ENCODE assay signal across 15 cellular contexts in the genomic region with DNA sequence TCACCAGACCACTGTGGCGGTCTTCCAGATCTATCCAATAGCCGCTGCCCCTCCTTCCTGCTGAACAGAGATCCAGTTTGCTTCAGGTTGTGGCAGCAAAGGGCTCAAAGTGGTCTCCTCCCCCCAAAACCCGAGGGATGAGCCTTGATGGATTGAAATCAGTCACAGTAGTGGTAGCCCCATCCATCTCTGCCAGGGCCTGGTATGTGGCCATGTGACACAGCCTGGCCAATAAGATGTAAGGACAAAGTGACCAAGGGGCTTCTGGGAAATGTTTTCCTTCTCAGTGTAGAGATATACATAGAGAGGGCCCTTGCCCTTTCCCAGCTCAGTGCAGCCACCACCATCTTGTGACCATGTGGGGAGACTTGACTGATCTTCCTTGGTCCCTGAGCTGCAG. TPM values are rescaled to one million over a fixed set of nuclear protein-coding genes. Genes with fewer than 3 reads are reported as not detected.
DNase-seq lines count a peak whose midpoint lies in the region; ATAC-seq, FAIRE-seq and TF ChIP-seq lines count a peak whose summit lies in the region.
"Had no signal": no experiment of that assay in that cellular context is flagged by ENCODE, and none has a peak within 500 bp of the region (broad histone marks: within the 10 kb centered on the region; RNA-seq: fewer than 3 reads in every experiment).

No MANE protein-coding gene starts in this region.

- H3K79me2 ChIP-seq in HepG2 (ENCODE audit: insufficient read depth, low read length), result no peaks in the 10 kb centered on the region
- no peaks in the 10 kb centered on the region for H3K79me2 ChIP-seq in OCI-LY7 (ENCODE audit: insufficient read depth, low read depth, low read length)
- H3K79me2 ChIP-seq in K562 (ENCODE audit: control insufficient read depth, insufficient read depth, low read length), result no peaks in the 10 kb centered on the region

- DNase-seq in HepG2 (ENCODE audit: low spot score) (no peak), right lobe of liver (no peak), OCI-LY7 (ENCODE audit: low spot score) (no peak), K562 (ENCODE audit: extremely low read depth in 1 of 4, low spot score in 3 of 4) (peak in 1 of 4 experiments; percentile 38), ACHN (no peak), kidney glomerular epithelial cell (lab: John Stamatoyannopoulos, UW) (no peak)
- DNase-seq in activated naive CD4-positive, alpha-beta T cell treated with anti-CD3 and anti-CD28 coated beads, Interleukin-2, amount 50 U/mL, for 72 hours (ENCODE audit: low spot score in 2 of 2), result no peak
- DNase-seq: BE2C; CD4-positive, alpha-beta memory T cell; DMS79; HCEC 1CT had no signal

- no peak overlapping the region for H3K9ac ChIP-seq in HepG2 (ENCODE audit: insufficient read depth, low read depth, low read length)
- H3K9ac ChIP-seq in K562 (ENCODE audit: insufficient read depth in 1 of 2, low read depth in 2 of 2, low read length in 2 of 2), result no peak overlapping the region

- H3K4me2 ChIP-seq in HepG2 (ENCODE audit: low read depth, low read length) (no peak overlapping the region), OCI-LY7 (ENCODE audit: low read length) (no peak overlapping the region), K562 (ENCODE audit: insufficient read depth, low read length) (no peak overlapping the region)

- H3K4me3 ChIP-seq in HepG2 (replicated peaks in 1 of 3; ENCODE audit: insufficient read depth in 1 of 3, low read depth in 2 of 3, low read length in 3 of 3) (no peak overlapping the region), right lobe of liver (no peak overlapping the region), OCI-LY7 (ENCODE audit: low read depth, low read length, poor library complexity, severe bottlenecking) (no peak overlapping the region), K562 (no peak overlapping the region)

- in situ Hi-C loops in HepG2 (cut with HindIII; ENCODE audit: extremely low pct_ligation_motif_present, low pct_unique_long_range_greater_than_20kb), result no loop called here
- in situ Hi-C loops in K562 (cut with MboI), result no loop called here
- in situ Hi-C loops in ACHN (cut with HindIII; ENCODE audit: low pct_ligation_motif_present, low pct_unique_long_range_greater_than_20kb, low sequenced_read_pairs), result no loop called here

- H3K36me3 Mint-ChIP-seq in activated naive CD4-positive, alpha-beta T cell treated with anti-CD3 and anti-CD28 coated beads, Interleukin-2, amount 50 U/mL, for 72 hours, result no peaks in the 10 kb centered on the region
- H3K36me3 Mint-ChIP-seq: CD4-positive, alpha-beta memory T cell had no signal

- no peak overlapping the region for H3K27ac Mint-ChIP-seq in activated naive CD4-positive, alpha-beta T cell treated with anti-CD3 and anti-CD28 coated beads, Interleukin-2, amount 50 U/mL, for 72 hours
- H3K27ac Mint-ChIP-seq: CD4-positive, alpha-beta memory T cell had no signal

- no peak for FAIRE-seq in HepG2 (lab: Jason Lieb, UNC)
- no peak for FAIRE-seq in K562 (lab: Jason Lieb, UNC)
- FAIRE-seq: A204.1, GM12891, HTR-8/SVneo had no signal

- peaks cover 0 to 14% of the 10 kb centered on the region in 2 experiments; a peak in 3 of 5 replicates for H3K27me3 ChIP-seq in HepG2 (ENCODE audit: control insufficient read depth in 1 of 2, insufficient read depth in 2 of 2, low read length in 2 of 2)
- H3K27me3 ChIP-seq in right lobe of liver, result no peaks in the 10 kb centered on the region
- H3K27me3 ChIP-seq in K562 (ENCODE audit: control insufficient read depth in 2 of 2, insufficient read depth in 2 of 2, low read length in 2 of 2), result peaks cover 0 to 18% of the 10 kb centered on the region in 2 experiments; a peak in 2 of 5 replicates
- H3K27me3 ChIP-seq: BE2C had no signal

- no peak overlapping the region for H2AFZ ChIP-seq in HepG2 (ENCODE audit: low read length)
- peak overlapping the region; percentile 41; the same call in 1 of the 2 replicates for H2AFZ ChIP-seq in OCI-LY7 (ENCODE audit: low read length)
- H2AFZ ChIP-seq in K562 (ENCODE audit: low read depth, low read length), result peak overlapping the region; percentile 25

- H3K4me1 ChIP-seq in HepG2 (ENCODE audit: insufficient read depth, low read length) (peaks cover 12% of the 10 kb centered on the region; the same call in 1 of the 2 replicates), right lobe of liver (peaks cover 0 to 5% (median 0%) of the 10 kb centered on the region in 4 donors), OCI-LY7 (ENCODE audit: insufficient read depth, low read length, poor library complexity, severe bottlenecking) (peaks cover 20% of the 10 kb centered on the region), K562 (replicated peaks in 1 of 2; ENCODE audit: control insufficient read depth in 2 of 2, insufficient read depth in 2 of 2, low read length in 2 of 2) (peaks cover 5 to 9% of the 10 kb centered on the region in 2 experiments; a peak in 4 of 5 replicates)
- H3K4me1 ChIP-seq: BE2C had no signal

- no peak for TF ChIP-seq EP300 in HepG2 (IDR thresholded peaks at IDR 0.05; ENCODE audit: low read depth in 2 of 2, low read length in 2 of 2)
- no peak for TF ChIP-seq EP300 in HepG2 (CRISPR knock-in tag; IDR thresholded peaks at IDR 0.05; ENCODE audit: borderline replicate concordance)
- no peak for TF ChIP-seq EP300 in K562 (IDR thresholded peaks at IDR 0.05; ENCODE audit: low read length)

- BruUV-seq in HepG2 (replicated peaks; lab: Mats Ljungman, UMichigan) (no TSS peak), OCI-LY7 (replicated peaks; lab: Mats Ljungman, UMichigan) (no TSS peak), K562 (replicated peaks; lab: Mats Ljungman, UMichigan) (no TSS peak)

- 63% methylated on average over 3 of the region's 3 CpGs for WGBS in HepG2 (ENCODE audit: low lambda C conversion rate)
- no CpG with 5 or more reads among the region's 3 CpGs for WGBS in right lobe of liver (ENCODE audit: insufficient coverage, low coverage, low lambda C conversion rate, missing lambda C conversion rate)
- WGBS in K562 (ENCODE audit: insufficient coverage, low coverage, missing lambda C conversion rate), result 62% methylated on average over 3 of the region's 3 CpGs

- no peak for TF ChIP-seq POLR2A in HepG2 (IDR thresholded peaks at IDR 0.05; ENCODE audit: insufficient read depth in 1 of 2, low read depth in 2 of 2, low read length in 2 of 2)
- TF ChIP-seq POLR2A in right lobe of liver (IDR thresholded peaks at IDR 0.05), result no peak
- TF ChIP-seq POLR2A in K562 (conservative IDR thresholded peaks at IDR 0.05), result no peak

- H3K27ac ChIP-seq in HepG2 (ENCODE audit: extremely low read length, insufficient read depth, low read length) (no peak overlapping the region), right lobe of liver (no peak overlapping the region), OCI-LY7 (ENCODE audit: low read depth, low read length, poor library complexity, severe bottlenecking) (no peak overlapping the region), K562 (ENCODE audit: extremely low read depth, low read depth, low read length) (no peak overlapping the region)
- H3K27ac ChIP-seq: C4-2B had no signal

- H4K20me1 ChIP-seq in HepG2 (ENCODE audit: insufficient read depth, low read length) (no peaks in the 10 kb centered on the region), OCI-LY7 (ENCODE audit: insufficient read depth, low read length) (no peaks in the 10 kb centered on the region), K562 (replicated peaks; ENCODE audit: control insufficient read depth, insufficient read depth, low read length) (no peaks in the 10 kb centered on the region)

- H3K9me3 ChIP-seq in HepG2 (ENCODE audit: low read length) (no peaks in the 10 kb centered on the region), right lobe of liver (no peaks in the 10 kb centered on the region), OCI-LY7 (ENCODE audit: low read length) (no peaks in the 10 kb centered on the region), K562 (replicated peaks; ENCODE audit: control insufficient read depth, insufficient read depth, low read depth, low read length) (no peaks in the 10 kb centered on the region)
- H3K9me3 ChIP-seq: BE2C had no signal

- TF ChIP-seq CTCF in HepG2 (CRISPR knock-in tag; IDR thresholded peaks at IDR 0.05) (no peak), right lobe of liver (IDR thresholded peaks at IDR 0.05) (no peak), OCI-LY7 (conservative IDR thresholded peaks at IDR 0.05; ENCODE audit: low read length) (no peak), K562 (IDR thresholded peaks at IDR 0.05 in 2 of 3, conservative IDR thresholded peaks at IDR 0.05 in 1 of 3; ENCODE audit: insufficient read depth in 2 of 3, low read depth in 1 of 3, low read length in 3 of 3) (no peak)

- H3K9me2 ChIP-seq in OCI-LY7 (ENCODE audit: insufficient read depth, low read length), result no peaks in the 10 kb centered on the region

- ATAC-seq in HepG2, result no peak
- no peak for ATAC-seq in right lobe of liver
- no peak for ATAC-seq in K562
- no peak for ATAC-seq in activated naive CD4-positive, alpha-beta T cell treated with anti-CD3 and anti-CD28 coated beads, Interleukin-2, amount 50 U/mL, for 72 hours

- H3K9me3 Mint-ChIP-seq in activated naive CD4-positive, alpha-beta T cell treated with anti-CD3 and anti-CD28 coated beads, Interleukin-2, amount 50 U/mL, for 72 hours, result no peaks in the 10 kb centered on the region

- H3K9me1 ChIP-seq in K562 (ENCODE audit: control insufficient read depth, insufficient read depth, low read length), result no peaks in the 10 kb centered on the region

- TF ChIP-seq RAD21 in HepG2 (CRISPR knock-in tag; IDR thresholded peaks at IDR 0.05) (no peak), K562 (CRISPR knock-in tag; conservative IDR thresholded peaks at IDR 0.05 in 1 of 2, IDR thresholded peaks at IDR 0.05 in 1 of 2) (no peak)

- intact Hi-C loops in HepG2 (cut with micrococcal nuclease; ENCODE audit: unreplicated experiment), result no loop called here
- intact Hi-C loops in right lobe of liver (cut with DNase I), result no loop called here
- intact Hi-C loops in OCI-LY7 (cut with micrococcal nuclease; ENCODE audit: unreplicated experiment), result no loop called here
- intact Hi-C loops in K562 (cut with micrococcal nuclease), result no loop called here

- H3K36me3 ChIP-seq in HepG2 (replicated peaks in 1 of 2; ENCODE audit: control insufficient read depth in 1 of 2, insufficient read depth in 2 of 2, low read length in 2 of 2), result no peaks in the 10 kb centered on the region
- H3K36me3 ChIP-seq in right lobe of liver, result no peaks in the 10 kb centered on the region
- no peaks in the 10 kb centered on the region for H3K36me3 ChIP-seq in OCI-LY7 (ENCODE audit: insufficient read depth, low read length)
- H3K36me3 ChIP-seq in K562 (ENCODE audit: control insufficient read depth, insufficient read depth, low read length), result no peaks in the 10 kb centered on the region
- H3K36me3 ChIP-seq: BE2C had no signal

- POLR2A ChIA-PET in HepG2 (lab: Yijun Ruan, JAX), result no interaction called here
- POLR2A ChIA-PET in OCI-LY7 (lab: Charles Lee), result interaction anchor here (0.5 to 0.6 kb wide), 2 partner anchors 25 to 38 kb away, joined by 3 read pairs; no protein-coding TSS in a partner anchor
- POLR2A ChIA-PET in K562 (lab: Yijun Ruan, JAX), result interaction anchor here (1.1 kb wide), 1 partner anchor 13 kb away, joined by 3 read pairs; no protein-coding TSS in a partner anchor

- CTCF ChIA-PET in HepG2 (lab: Yijun Ruan, JAX; ENCODE audit: low intra/inter-chr PET ratio, low total read pairs), result no interaction called here
- CTCF ChIA-PET in OCI-LY7 (lab: Charles Lee; ENCODE audit: unreplicated experiment), result no interaction called here
- CTCF ChIA-PET in K562 (lab: Yijun Ruan, JAX; ENCODE audit: low intra/inter-chr PET ratio), result no interaction called here

RNA-seq across cellular contexts. Expression of a gene that starts 4.1 kb away (rescaled TPM):
- total RNA-seq in HepG2 (2016; rRNA removed; fragmentation: Illumina TruSeq; extraction: Trizol) (3.2 and 4.4 TPM in 2 replicates), right lobe of liver (1 to 10 TPM in 3 of 6 experiments, under 1 TPM in 3; 0.86 to 1.9 (median 1.0) TPM), OCI-LY7 (2022) (8.4 and 8.9 TPM in 2 replicates), K562 (2014; rRNA removed) (0.14 and 0.69 TPM in 2 replicates), K562 (2014; rRNA removed; fragmentation: Illumina TruSeq; extraction: Trizol) (1.7 and 2.4 TPM in 2 replicates), K562 (2015; rRNA removed; fragmentation: Illumina TruSeq; extraction: Trizol) (1.2 and 1.6 TPM in 2 replicates), K562 (2021) (0.82 and 1.7 TPM in 2 replicates)
- total RNA-seq in HepG2 (2016; cell fraction: cytosol; rRNA removed; fragmentation: Illumina TruSeq; extraction: Trizol; ENCODE audit: low read depth), result 2.7 and 3.0 TPM in 2 replicates
- total RNA-seq in HepG2 (2016; cell fraction: insoluble cytoplasmic fraction; rRNA removed; fragmentation: Illumina TruSeq; extraction: Trizol), result 3.0 and 3.8 TPM in 2 replicates
- 3.9 and 4.8 TPM in 2 replicates for total RNA-seq in HepG2 (2016; cell fraction: membrane; rRNA removed; fragmentation: Illumina TruSeq; extraction: Trizol)
- total RNA-seq in HepG2 (2016; cell fraction: nucleus; rRNA removed; fragmentation: Illumina TruSeq; extraction: Trizol), result 3.3 and 4.0 TPM in 2 replicates
- polyA plus RNA-seq in HepG2 (2011; rRNA removed) (1.4 and 2.2 TPM in 2 replicates), K562 (2011; rRNA removed) (2.9 and 3.6 TPM in 2 replicates), K562 (2014; fragmentation: Illumina TruSeq; extraction: Trizol) (2.0 and 3.0 TPM in 2 replicates), K562 (2014; fragmentation: Nextera tagmentation; extraction: Ambion mirVana) (under 1 TPM; 0.39 to 0.71 TPM), K562 (2014; rRNA removed) (0.37 and 0.69 TPM in 2 replicates)
- 1.1 and 2.0 TPM in 2 replicates for polyA plus RNA-seq in HepG2 (2011; cell fraction: cytosol; rRNA removed)
- 0.93 and 2.3 TPM in 2 replicates for polyA plus RNA-seq in HepG2 (2011; cell fraction: nucleus; rRNA removed)
- 1.1 and 1.8 TPM in 2 replicates for polyA plus RNA-seq in HepG2 (2012)
- polyA plus RNA-seq in HepG2 (2016; cell fraction: cytosol; fragmentation: Illumina TruSeq; extraction: Trizol; ENCODE audit: low read depth), result 4.8 and 5.1 TPM in 2 replicates
- 2.6 and 3.1 TPM in 2 replicates for polyA plus RNA-seq in HepG2 (2016; cell fraction: insoluble cytoplasmic fraction; fragmentation: Illumina TruSeq; extraction: Trizol; ENCODE audit: low read depth)
- polyA plus RNA-seq in HepG2 (2016; cell fraction: membrane; fragmentation: Illumina TruSeq; extraction: Trizol; ENCODE audit: low read depth), result 3.6 and 4.0 TPM in 2 replicates
- 4.9 and 5.6 TPM in 2 replicates for polyA plus RNA-seq in HepG2 (2016; cell fraction: nucleus; fragmentation: Illumina TruSeq; extraction: Trizol; ENCODE audit: insufficient read depth, low read depth)
- polyA minus RNA-seq in HepG2 (2011; rRNA and poly(A)+ RNA removed; ENCODE audit: low replicate concordance), result 2.0 and 2.2 TPM in 2 replicates
- 1.8 and 2.2 TPM in 2 replicates for polyA minus RNA-seq in HepG2 (2011; cell fraction: cytosol; rRNA and poly(A)+ RNA removed)
- polyA minus RNA-seq in HepG2 (2011; cell fraction: nucleus; rRNA and poly(A)+ RNA removed), result 3.2 and 4.6 TPM in 2 replicates
- total RNA-seq in OCI-LY7 (2014; rRNA removed; shearing (Covaris generic)), result 0.21 and 2.6 TPM in 2 replicates
- 1.5 and 2.6 TPM in 2 replicates for total RNA-seq in K562 (2011; cell fraction: chromatin; rRNA removed; ENCODE audit: low replicate concordance)
- 0.50 and 1.3 TPM in 2 replicates for total RNA-seq in K562 (2011; cell fraction: nucleolus; rRNA removed)
- 0.92 and 1.1 TPM in 2 replicates for total RNA-seq in K562 (2011; cell fraction: nucleoplasm; rRNA removed)
- polyA plus RNA-seq in K562 (2011; cell fraction: cytosol; rRNA removed), result 0.99 and 1.1 TPM in 2 replicates
- polyA plus RNA-seq in K562 (2011; cell fraction: nucleus; rRNA removed), result 1.5 and 2.6 TPM in 2 replicates
- polyA plus RNA-seq in K562 (2012), result 1.0 and 1.6 TPM in 2 replicates
- polyA minus RNA-seq in K562 (2011; rRNA and poly(A)+ RNA removed), result 1.7 and 3.4 TPM in 2 replicates
- polyA minus RNA-seq in K562 (2011; cell fraction: cytosol; rRNA and poly(A)+ RNA removed), result 1.0 TPM in 1 of 2 replicates, not detected in the other
- 0.13 and 4.0 TPM in 2 replicates for polyA minus RNA-seq in K562 (2011; cell fraction: nucleus; rRNA and poly(A)+ RNA removed)
- total RNA-seq in activated naive CD4-positive, alpha-beta T cell treated with anti-CD3 and anti-CD28 coated beads, Interleukin-2, amount 50 U/mL, for 72 hours, result 1 to 10 TPM; 2.3 to 3.3 TPM
